In the genomic region with DNA sequence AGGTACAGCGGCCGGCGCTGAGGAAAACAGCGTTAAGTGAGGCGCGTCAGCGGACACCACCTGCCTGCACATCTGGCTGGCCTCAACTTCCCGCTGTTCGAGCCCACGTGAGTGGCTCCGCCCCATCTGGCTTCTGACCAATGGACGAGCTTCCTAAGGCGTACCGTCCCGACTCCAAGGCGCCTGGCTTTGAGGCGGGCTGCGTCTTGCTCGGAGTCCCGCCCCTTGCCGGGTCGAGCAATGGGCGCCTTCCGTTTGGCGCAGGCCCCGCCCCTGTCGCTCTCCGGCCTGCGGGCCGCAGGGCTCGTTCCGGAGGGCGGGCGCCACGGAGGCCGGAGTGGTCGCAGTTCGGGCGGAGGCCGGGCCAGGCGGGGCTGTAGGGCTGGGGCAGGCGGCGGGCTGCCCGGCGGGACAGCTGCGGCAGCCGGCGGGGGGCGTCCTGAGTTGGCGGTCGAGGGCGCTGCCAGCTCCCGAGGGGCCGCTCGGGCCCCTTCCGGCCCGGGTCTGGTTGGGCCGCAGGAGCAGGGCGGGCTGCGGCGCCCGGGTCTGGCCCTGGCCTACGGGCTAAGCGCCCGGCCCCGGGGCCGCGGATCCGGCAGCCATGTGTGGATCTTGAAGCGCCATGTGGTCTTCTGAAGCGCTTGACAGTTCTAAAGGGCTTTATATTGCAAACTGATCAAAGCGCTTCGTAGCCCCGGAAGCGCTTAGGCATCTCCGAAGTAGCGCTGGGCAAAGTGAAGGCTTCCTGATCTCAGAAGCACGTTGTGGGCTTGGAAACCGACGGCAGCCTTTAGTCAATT, we compare ENCODE assay signal across 8 cellular contexts. TPM values are rescaled to one million over a fixed set of nuclear protein-coding genes. Genes with fewer than 3 reads are reported as not detected.
DNase-seq lines count a peak whose midpoint lies in the region; ATAC-seq and TF ChIP-seq lines count a peak whose summit lies in the region.

A gene with protein sequence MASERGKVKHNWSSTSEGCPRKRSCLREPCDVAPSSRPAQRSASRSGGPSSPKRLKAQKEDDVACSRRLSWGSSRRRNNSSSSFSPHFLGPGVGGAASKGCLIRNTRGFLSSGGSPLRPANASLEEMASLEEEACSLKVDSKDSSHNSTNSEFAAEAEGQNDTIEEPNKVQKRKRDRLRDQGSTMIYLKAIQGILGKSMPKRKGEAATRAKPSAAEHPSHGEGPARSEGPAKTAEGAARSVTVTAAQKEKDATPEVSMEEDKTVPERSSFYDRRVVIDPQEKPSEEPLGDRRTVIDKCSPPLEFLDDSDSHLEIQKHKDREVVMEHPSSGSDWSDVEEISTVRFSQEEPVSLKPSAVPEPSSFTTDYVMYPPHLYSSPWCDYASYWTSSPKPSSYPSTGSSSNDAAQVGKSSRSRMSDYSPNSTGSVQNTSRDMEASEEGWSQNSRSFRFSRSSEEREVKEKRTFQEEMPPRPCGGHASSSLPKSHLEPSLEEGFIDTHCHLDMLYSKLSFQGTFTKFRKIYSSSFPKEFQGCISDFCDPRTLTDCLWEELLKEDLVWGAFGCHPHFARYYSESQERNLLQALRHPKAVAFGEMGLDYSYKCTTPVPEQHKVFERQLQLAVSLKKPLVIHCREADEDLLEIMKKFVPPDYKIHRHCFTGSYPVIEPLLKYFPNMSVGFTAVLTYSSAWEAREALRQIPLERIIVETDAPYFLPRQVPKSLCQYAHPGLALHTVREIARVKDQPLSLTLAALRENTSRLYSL (plus strand): TSS at position 276 of the 800 bp plus-strand sequence. CDS start 742 bp downstream, outside the sequence.

- H3K4me3 ChIP-seq in HAP-1 (peak within 1 kb of the TSS; percentile 71), MG63 (peak within 1 kb of the TSS; percentile 66), fibroblast of the aortic adventitia (ENCODE audit: low read depth, low read length) (peak within 1 kb of the TSS; percentile 93)

- DNase-seq in G401 (ENCODE audit: low spot score) (peak; percentile 96), HAP-1 (ENCODE audit: low spot score in 2 of 2) (peak; percentile 95 to 97), MG63 (peak; percentile 93), SHP77 (lab: John Stamatoyannopoulos, UW) (peak; percentile 98 to 99), fibroblast of the aortic adventitia (ENCODE audit: low read depth) (peak; percentile 95)
- peak; percentile 90 for DNase-seq in activated T-helper 9 cell treated with anti-CD3 and anti-CD28 coated beads, Interleukin-2, amount 50 U/mL, for 16 hours (ENCODE audit: low read depth)
- peak; percentile 92 for DNase-seq in stimulated activated naive CD8-positive, alpha-beta T cell treated with anti-CD3 and anti-CD28 coated beads, Interleukin-15, Interleukin-2, amounts not matched to agents 100 U/mL and 50 U/mL, for 24 hours

- H3K27me3 Mint-ChIP-seq in nephron (ENCODE audit: low read depth) = peaks cover 3% of the 10 kb centered on the region

- peaks cover 22% of the 10 kb centered on the region for H3K36me3 Mint-ChIP-seq in nephron (ENCODE audit: low read depth)

- peak within 1 kb of the TSS; percentile 63 to 95 (median 89) for H3K27ac Mint-ChIP-seq in nephron

- peaks cover 2% of the 10 kb centered on the region for H3K9me3 Mint-ChIP-seq in nephron

- peaks cover 30% of the 10 kb centered on the region for H3K4me1 Mint-ChIP-seq in nephron

- H3K36me3 ChIP-seq in HAP-1 (replicated peaks) (peaks cover 18% of the 10 kb centered on the region), MG63 (peaks cover 29% of the 10 kb centered on the region)

- H3K27me3 ChIP-seq in HAP-1 (ENCODE audit: low read depth) (no peaks in the 10 kb centered on the region), MG63 (no peaks in the 10 kb centered on the region)

- peaks cover 5% of the 10 kb centered on the region; the same call in 1 of the 2 replicates for H3K4me1 ChIP-seq in HAP-1

- peak; percentile 90 for ATAC-seq in stimulated activated naive CD8-positive, alpha-beta T cell treated with anti-CD3 and anti-CD28 coated beads, Interleukin-15, Interleukin-2, amounts not matched to agents 100 U/mL and 50 U/mL, for 24 hours

- TF ChIP-seq CTCF in fibroblast of the aortic adventitia (IDR thresholded peaks at IDR 0.05; ENCODE audit: insufficient read depth, low read length) (no peak), nephron (IDR thresholded peaks at IDR 0.05; ENCODE audit: unreplicated experiment in 3 of 3) (no peak)

- H3K9me3 ChIP-seq in HAP-1 (peaks cover 6% of the 10 kb centered on the region), MG63 (no peaks in the 10 kb centered on the region)

- in situ Hi-C loops in G401 (cut with HindIII; ENCODE audit: low sequenced_read_pairs) (no loop called here), HAP-1 (cut with MboI; ENCODE audit: low sequenced_read_pairs) (no loop called here)

- H3K4me3 Mint-ChIP-seq in nephron = peak within 1 kb of the TSS; percentile 91 to 98 (median 97)

RNA-seq across cellular contexts. Expression of the gene that starts here (rescaled TPM):
- total RNA-seq in G401 (2014; rRNA removed; shearing (Covaris generic)) = 18.8 and 22.1 TPM in 2 replicates
- total RNA-seq in MG63 (2014; rRNA removed; shearing (Covaris generic); ENCODE audit: low replicate concordance) = 7.6 and 15.8 TPM in 2 replicates
- 20.8 and 25.6 TPM in 2 replicates for total RNA-seq in fibroblast of the aortic adventitia (ENCODE audit: low replicate concordance)

Comparison
In these comparisons a context has a peak if more than half of its experiments do, and no peak if none do; other contexts are left out.
1. Peak in every context shown above with its lines: DNase-seq, ATAC-seq and H3K4me3 ChIP-seq.